ENCODE assay signal across 8 cellular contexts in the genomic region with DNA sequence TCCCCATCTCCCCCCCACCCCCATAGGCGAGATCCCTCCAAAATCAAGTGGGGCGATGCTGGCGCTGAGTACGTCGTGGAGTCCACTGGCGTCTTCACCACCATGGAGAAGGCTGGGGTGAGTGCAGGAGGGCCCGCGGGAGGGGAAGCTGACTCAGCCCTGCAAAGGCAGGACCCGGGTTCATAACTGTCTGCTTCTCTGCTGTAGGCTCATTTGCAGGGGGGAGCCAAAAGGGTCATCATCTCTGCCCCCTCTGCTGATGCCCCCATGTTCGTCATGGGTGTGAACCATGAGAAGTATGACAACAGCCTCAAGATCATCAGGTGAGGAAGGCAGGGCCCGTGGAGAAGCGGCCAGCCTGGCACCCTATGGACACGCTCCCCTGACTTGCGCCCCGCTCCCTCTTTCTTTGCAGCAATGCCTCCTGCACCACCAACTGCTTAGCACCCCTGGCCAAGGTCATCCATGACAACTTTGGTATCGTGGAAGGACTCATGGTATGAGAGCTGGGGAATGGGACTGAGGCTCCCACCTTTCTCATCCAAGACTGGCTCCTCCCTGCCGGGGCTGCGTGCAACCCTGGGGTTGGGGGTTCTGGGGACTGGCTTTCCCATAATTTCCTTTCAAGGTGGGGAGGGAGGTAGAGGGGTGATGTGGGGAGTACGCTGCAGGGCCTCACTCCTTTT. TPM values are rescaled to one million over a fixed set of nuclear protein-coding genes. Genes with fewer than 3 reads are reported as not detected.
DNase-seq lines count a peak whose midpoint lies in the region; ATAC-seq and TF ChIP-seq lines count a peak whose summit lies in the region.

No MANE protein-coding gene starts in this region.

- no peak overlapping the region for H3K4me3 ChIP-seq in tibial artery

- H3K27ac Mint-ChIP-seq in activated naive CD4-positive, alpha-beta T cell treated with anti-CD3 and anti-CD28 coated beads, Interleukin-2, amount 10 ng/mL, durations not matched to agents 7 days and 5 days, result peak overlapping the region; percentile 99

- no peak for DNase-seq in activated naive CD4-positive, alpha-beta T cell treated with anti-CD3 and anti-CD28 coated beads, Interleukin-2, amount 10 ng/mL, durations not matched to agents 7 days and 5 days
- no peak for DNase-seq in activated naive CD4-positive, alpha-beta T cell treated with Interleukin-2 at 50 U/mL for 16 hours
- peak; percentile 17 for DNase-seq in activated T-cell treated with anti-CD3 and anti-CD28 coated beads, Interleukin-2, amount 50 U/mL, for 4 hours
- DNase-seq in iris pigment epithelial cell (ENCODE audit: low read depth) (peak; percentile 33), tibial artery (no peak), HuH-7 (ENCODE audit: low spot score) (no peak), NCI-H82 (lab: John Stamatoyannopoulos, UW) (no peak), cerebellum (ENCODE audit: low spot score) (no peak)

- peaks cover 9% of the 10 kb centered on the region for H3K27me3 Mint-ChIP-seq in activated naive CD4-positive, alpha-beta T cell treated with anti-CD3 and anti-CD28 coated beads, Interleukin-2, amount 10 ng/mL, durations not matched to agents 7 days and 5 days
- H3K27me3 Mint-ChIP-seq in activated T-cell treated with anti-CD3 and anti-CD28 coated beads, Interleukin-2, amount 50 U/mL, for 4 hours (ENCODE audit: low read depth), result no peaks in the 10 kb centered on the region

- intact Hi-C loops in tibial artery (cut with DNase I; ENCODE audit: low total_unique reads), result loop anchor here (10.0 kb wide), 1 partner anchor 322 kb away; no protein-coding TSS in a partner anchor

- peak overlapping the region; percentile 98 for H3K4me3 Mint-ChIP-seq in activated naive CD4-positive, alpha-beta T cell treated with anti-CD3 and anti-CD28 coated beads, Interleukin-2, amount 10 ng/mL, durations not matched to agents 7 days and 5 days
- H3K4me3 Mint-ChIP-seq in activated T-cell treated with anti-CD3 and anti-CD28 coated beads, Interleukin-2, amount 50 U/mL, for 4 hours, result peak overlapping the region; percentile 97

- peaks cover 55% of the 10 kb centered on the region for H3K36me3 Mint-ChIP-seq in activated naive CD4-positive, alpha-beta T cell treated with anti-CD3 and anti-CD28 coated beads, Interleukin-2, amount 10 ng/mL, durations not matched to agents 7 days and 5 days
- peaks cover 25% of the 10 kb centered on the region for H3K36me3 Mint-ChIP-seq in activated T-cell treated with anti-CD3 and anti-CD28 coated beads, Interleukin-2, amount 50 U/mL, for 4 hours (ENCODE audit: insufficient read depth)

- no peak for ATAC-seq in activated T-cell treated with anti-CD3 and anti-CD28 coated beads, Interleukin-2, amount 50 U/mL, for 4 hours

- no peaks in the 10 kb centered on the region for H3K9me3 ChIP-seq in tibial artery

- TF ChIP-seq CTCF in tibial artery (IDR thresholded peaks at IDR 0.05), result no peak

- CTCF ChIA-PET in activated naive CD4-positive, alpha-beta T cell treated with anti-CD3 and anti-CD28 coated beads, Interleukin-2, amount 10 ng/mL, durations not matched to agents 7 days and 5 days (lab: Charles Lee), result interaction anchor here (0.6 to 10.1 kb wide), 14 partner anchors 16 to 163 kb away, joined by 3 to 128 read pairs (median 4); a partner anchor contains a TSS

- H3K4me1 ChIP-seq in tibial artery, result peaks cover 0 to 66% (median 58%) of the 10 kb centered on the region in 4 donors

- no peaks in the 10 kb centered on the region for H3K9me3 Mint-ChIP-seq in activated naive CD4-positive, alpha-beta T cell treated with anti-CD3 and anti-CD28 coated beads, Interleukin-2, amount 10 ng/mL, durations not matched to agents 7 days and 5 days
- no peaks in the 10 kb centered on the region for H3K9me3 Mint-ChIP-seq in activated T-cell treated with anti-CD3 and anti-CD28 coated beads, Interleukin-2, amount 50 U/mL, for 4 hours

- H3K27me3 ChIP-seq in tibial artery, result no peaks in the 10 kb centered on the region

- H3K36me3 ChIP-seq in tibial artery, result peaks cover 22 to 43% (median 29%) of the 10 kb centered on the region in 3 donors

- H3K4me1 Mint-ChIP-seq in activated naive CD4-positive, alpha-beta T cell treated with anti-CD3 and anti-CD28 coated beads, Interleukin-2, amount 10 ng/mL, durations not matched to agents 7 days and 5 days, result peaks cover 77% of the 10 kb centered on the region
- H3K4me1 Mint-ChIP-seq in activated T-cell treated with anti-CD3 and anti-CD28 coated beads, Interleukin-2, amount 50 U/mL, for 4 hours (ENCODE audit: low read depth), result peaks cover 65% of the 10 kb centered on the region

- H3K27ac ChIP-seq in tibial artery, result peak overlapping the region; percentile 95 to 98

RNA-seq across cellular contexts. Expression of a gene that starts 2.7 kb away (rescaled TPM):
- total RNA-seq in activated T-cell treated with anti-CD3 and anti-CD28 coated beads, Interleukin-2, amount 50 U/mL, for 4 hours, result 1,000 to 10,000 TPM; 4,635 to 5,387 (median 5,019) TPM
- 1,321 TPM for total RNA-seq in cerebellum

RNA-seq across cellular contexts. Expression of a gene that starts 18.8 kb away (rescaled TPM):
- 10 to 100 TPM in 1 of 3 donors, 1 to 10 TPM in 2; 8.5 to 10.2 (median 9.8) TPM for total RNA-seq in activated T-cell treated with anti-CD3 and anti-CD28 coated beads, Interleukin-2, amount 50 U/mL, for 4 hours
- 6.5 TPM for total RNA-seq in cerebellum

RNA-seq across cellular contexts. Expression of a gene that starts 31.1 kb away (rescaled TPM):
- 100 to 1,000 TPM; 267 to 300 (median 270) TPM for total RNA-seq in activated T-cell treated with anti-CD3 and anti-CD28 coated beads, Interleukin-2, amount 50 U/mL, for 4 hours
- 10.3 TPM for total RNA-seq in cerebellum

RNA-seq across cellular contexts. Expression of a gene that starts 43.1 kb away (rescaled TPM):
- total RNA-seq in activated T-cell treated with anti-CD3 and anti-CD28 coated beads, Interleukin-2, amount 50 U/mL, for 4 hours, result 10 to 100 TPM; 29.8 to 36.1 (median 32.9) TPM
- total RNA-seq in cerebellum, result 22.3 TPM

RNA-seq across cellular contexts. Expression of a gene that starts 44.0 kb away (rescaled TPM):
- 100 to 1,000 TPM; 249 to 262 (median 256) TPM for total RNA-seq in activated T-cell treated with anti-CD3 and anti-CD28 coated beads, Interleukin-2, amount 50 U/mL, for 4 hours
- total RNA-seq in cerebellum, result 22.6 TPM

Comparison
In these comparisons a context has a peak if more than half of its experiments do, and no peak if none do; other contexts are left out.
1. DNase-seq: peak in activated T-cell treated with anti-CD3 and anti-CD28 coated beads, Interleukin-2, amount 50 U/mL, for 4 hours (single experiment) and iris pigment epithelial cell (single experiment); none in activated naive CD4-positive, alpha-beta T cell treated with anti-CD3 and anti-CD28 coated beads, Interleukin-2, amount 10 ng/mL, durations not matched to agents 7 days and 5 days (single experiment), activated naive CD4-positive, alpha-beta T cell treated with Interleukin-2 at 50 U/mL for 16 hours (single experiment), tibial artery (0 of 2), HuH-7 (single experiment), NCI-H82 (single experiment) and cerebellum (single experiment).
2. RNA of a gene that starts 31.1 kb away (total RNA-seq): 267 to 300 TPM in activated T-cell treated with anti-CD3 and anti-CD28 coated beads, Interleukin-2, amount 50 U/mL, for 4 hours; 10.3 TPM in cerebellum (single experiment); every median in the first group is over 10 times any median in the second.